Comparison of ENCODE assay signal across 9 cellular contexts in the genomic region with DNA sequence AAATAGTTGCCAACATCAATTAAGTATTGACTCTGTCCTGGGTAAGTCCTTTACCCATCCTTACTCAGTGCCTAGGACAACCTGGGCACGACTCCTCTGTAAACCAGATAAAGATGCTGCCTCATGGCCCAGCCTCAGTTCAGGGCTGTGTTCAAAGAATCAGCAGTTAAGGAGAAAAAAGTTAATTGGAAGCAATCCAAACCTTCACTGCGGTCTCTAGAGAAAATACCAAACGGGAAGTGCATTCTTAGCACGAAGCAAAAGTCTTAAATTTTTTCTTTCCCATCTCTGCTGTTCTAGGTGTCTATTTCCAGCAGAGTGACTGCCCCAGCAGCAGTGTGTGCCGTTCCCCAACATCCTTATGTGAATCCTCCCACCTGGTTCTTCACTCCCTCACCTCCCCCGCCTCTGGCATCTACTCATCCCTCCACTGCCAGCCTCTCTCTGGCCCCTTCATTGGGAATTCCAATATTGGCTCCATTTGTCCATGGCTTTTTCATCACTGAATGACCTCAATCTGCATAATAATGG. TPM values are rescaled to one million over a fixed set of nuclear protein-coding genes. Genes with fewer than 3 reads are reported as not detected.
A peak's percentile ranks its signal among the peaks of the same experiment; 100 is the strongest.
DNase-seq lines count a peak whose midpoint lies in the region; ATAC-seq and TF ChIP-seq lines count a peak whose summit lies in the region.
"Had no signal": no experiment of that assay in that cellular context is flagged by ENCODE, and none has a peak within 500 bp of the region (broad histone marks: within the 10 kb centered on the region; RNA-seq: fewer than 3 reads in every experiment).

No MANE protein-coding gene starts in this region.

- H3K27me3 Mint-ChIP-seq in T-helper 2 cell treated with Interferon-gamma antibody and Interleukin-4, amounts not matched to agents 5 μg/mL and 100 μg/mL, for 36 hours (ENCODE audit: low read depth) = peaks cover 9% of the 10 kb centered on the region

- DNase-seq in T-helper 2 cell treated with Interferon-gamma antibody and Interleukin-4, amounts not matched to agents 5 μg/mL and 100 μg/mL, for 36 hours (ENCODE audit: low spot score) = no peak
- peak; percentile 65 for DNase-seq in myocyte (ENCODE audit: low read depth)
- DNase-seq in colonic mucosa = no peak
- no peak for DNase-seq in central memory CD4-positive, alpha-beta T cell
- DNase-seq in NCI-H510A (lab: John Stamatoyannopoulos, UW) = no peak
- DNase-seq: ovary had no signal

- H3K9me3 Mint-ChIP-seq in T-helper 2 cell treated with Interferon-gamma antibody and Interleukin-4, amounts not matched to agents 5 μg/mL and 100 μg/mL, for 36 hours = no peaks in the 10 kb centered on the region

- H3K4me3 Mint-ChIP-seq in T-helper 2 cell treated with Interferon-gamma antibody and Interleukin-4, amounts not matched to agents 5 μg/mL and 100 μg/mL, for 36 hours = peak overlapping the region; percentile 50

- no peaks in the 10 kb centered on the region for H3K27me3 ChIP-seq in colonic mucosa
- H3K27me3 ChIP-seq: ovary had no signal

- H3K9ac ChIP-seq in colonic mucosa (ENCODE audit: low read depth in 2 of 2, low read length in 2 of 2) = peak overlapping the region in 1 of 2 donors; percentile 9

- intact Hi-C loops in colonic mucosa (cut with DNase I) = no loop called here

- no peaks in the 10 kb centered on the region for H3K36me3 ChIP-seq in colonic mucosa
- H3K36me3 ChIP-seq: ovary had no signal

- no peak overlapping the region for H3K4me3 ChIP-seq in colonic mucosa
- H3K4me3 ChIP-seq: ovary had no signal

- ATAC-seq in GM18502 (IDR thresholded peaks at IDR 0.05; ENCODE audit: poor library complexity, unreplicated experiment) (peak; percentile 84), HG02938 (IDR thresholded peaks at IDR 0.05; ENCODE audit: unreplicated experiment) (peak; percentile 87), GM18861 (IDR thresholded peaks at IDR 0.05; ENCODE audit: unreplicated experiment) (no peak)

- H3K36me3 Mint-ChIP-seq in T-helper 2 cell treated with Interferon-gamma antibody and Interleukin-4, amounts not matched to agents 5 μg/mL and 100 μg/mL, for 36 hours (ENCODE audit: low read depth) = no peaks in the 10 kb centered on the region

- no peaks in the 10 kb centered on the region for H3K4me1 ChIP-seq in colonic mucosa

- peaks cover 8% of the 10 kb centered on the region for H3K4me1 Mint-ChIP-seq in T-helper 2 cell treated with Interferon-gamma antibody and Interleukin-4, amounts not matched to agents 5 μg/mL and 100 μg/mL, for 36 hours (ENCODE audit: low read depth)

- H3K27ac Mint-ChIP-seq in T-helper 2 cell treated with Interferon-gamma antibody and Interleukin-4, amounts not matched to agents 5 μg/mL and 100 μg/mL, for 36 hours = no peak overlapping the region

- no peak overlapping the region for H3K27ac ChIP-seq in colonic mucosa
- H3K27ac ChIP-seq: ovary had no signal

- no peak for TF ChIP-seq CTCF in colonic mucosa (IDR thresholded peaks at IDR 0.05)

- no peaks in the 10 kb centered on the region for H3K9me3 ChIP-seq in colonic mucosa
- H3K9me3 ChIP-seq: ovary had no signal

RNA-seq across cellular contexts. Expression of a gene that starts 23.2 kb away (rescaled TPM):
- total RNA-seq in myocyte (0.21 and 0.78 TPM in 2 replicates), colonic mucosa (1 to 10 TPM in 1 of 2 donors, under 1 TPM in 1; 0.96 to 1.7 TPM)
- 0.26 TPM for polyA plus RNA-seq in myocyte (2012)
